ENCODE assay signal across 1 cellular context in genomic region chr19:52716578-52716977, GRCh38.
TF ChIP-seq lines count a peak whose summit lies in the region.

No MANE protein-coding gene starts in this region.

TF ChIP-seq in HepG2, 621 proteins besides CTCF, POLR2A, EP300 and RAD21 (continued from another document):
- TF ChIP-seq PRMT3 (CRISPR knock-in tag; IDR thresholded peaks at IDR 0.05; ENCODE audit: borderline replicate concordance, low read depth) (no peak), TFDP2 (CRISPR knock-in tag; IDR thresholded peaks at IDR 0.05) (no peak), ZNF644 (CRISPR knock-in tag; IDR thresholded peaks at IDR 0.05; ENCODE audit: low read depth) (no peak), PLSCR1 (CRISPR knock-in tag; IDR thresholded peaks at IDR 0.05; ENCODE audit: borderline replicate concordance) (no peak), ZFP90 (CRISPR knock-in tag; IDR thresholded peaks at IDR 0.05; ENCODE audit: borderline replicate concordance) (no peak), ATF5 (CRISPR knock-in tag; IDR thresholded peaks at IDR 0.05; ENCODE audit: low read depth) (no peak)
- TF ChIP-seq, protein P1, sequence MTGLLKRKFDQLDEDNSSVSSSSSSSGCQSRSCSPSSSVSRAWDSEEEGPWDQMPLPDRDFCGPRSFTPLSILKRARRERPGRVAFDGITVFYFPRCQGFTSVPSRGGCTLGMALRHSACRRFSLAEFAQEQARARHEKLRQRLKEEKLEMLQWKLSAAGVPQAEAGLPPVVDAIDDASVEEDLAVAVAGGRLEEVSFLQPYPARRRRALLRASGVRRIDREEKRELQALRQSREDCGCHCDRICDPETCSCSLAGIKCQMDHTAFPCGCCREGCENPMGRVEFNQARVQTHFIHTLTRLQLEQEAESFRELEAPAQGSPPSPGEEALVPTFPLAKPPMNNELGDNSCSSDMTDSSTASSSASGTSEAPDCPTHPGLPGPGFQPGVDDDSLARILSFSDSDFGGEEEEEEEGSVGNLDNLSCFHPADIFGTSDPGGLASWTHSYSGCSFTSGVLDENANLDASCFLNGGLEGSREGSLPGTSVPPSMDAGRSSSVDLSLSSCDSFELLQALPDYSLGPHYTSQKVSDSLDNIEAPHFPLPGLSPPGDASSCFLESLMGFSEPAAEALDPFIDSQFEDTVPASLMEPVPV (CRISPR knock-in tag; IDR thresholded peaks at IDR 0.05) = no peak
- TF ChIP-seq, protein P2, sequence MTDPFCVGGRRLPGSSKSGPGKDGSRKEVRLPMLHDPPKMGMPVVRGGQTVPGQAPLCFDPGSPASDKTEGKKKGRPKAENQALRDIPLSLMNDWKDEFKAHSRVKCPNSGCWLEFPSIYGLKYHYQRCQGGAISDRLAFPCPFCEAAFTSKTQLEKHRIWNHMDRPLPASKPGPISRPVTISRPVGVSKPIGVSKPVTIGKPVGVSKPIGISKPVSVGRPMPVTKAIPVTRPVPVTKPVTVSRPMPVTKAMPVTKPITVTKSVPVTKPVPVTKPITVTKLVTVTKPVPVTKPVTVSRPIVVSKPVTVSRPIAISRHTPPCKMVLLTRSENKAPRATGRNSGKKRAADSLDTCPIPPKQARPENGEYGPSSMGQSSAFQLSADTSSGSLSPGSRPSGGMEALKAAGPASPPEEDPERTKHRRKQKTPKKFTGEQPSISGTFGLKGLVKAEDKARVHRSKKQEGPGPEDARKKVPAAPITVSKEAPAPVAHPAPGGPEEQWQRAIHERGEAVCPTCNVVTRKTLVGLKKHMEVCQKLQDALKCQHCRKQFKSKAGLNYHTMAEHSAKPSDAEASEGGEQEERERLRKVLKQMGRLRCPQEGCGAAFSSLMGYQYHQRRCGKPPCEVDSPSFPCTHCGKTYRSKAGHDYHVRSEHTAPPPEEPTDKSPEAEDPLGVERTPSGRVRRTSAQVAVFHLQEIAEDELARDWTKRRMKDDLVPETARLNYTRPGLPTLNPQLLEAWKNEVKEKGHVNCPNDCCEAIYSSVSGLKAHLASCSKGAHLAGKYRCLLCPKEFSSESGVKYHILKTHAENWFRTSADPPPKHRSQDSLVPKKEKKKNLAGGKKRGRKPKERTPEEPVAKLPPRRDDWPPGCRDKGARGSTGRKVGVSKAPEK (CRISPR knock-in tag; IDR thresholded peaks at IDR 0.05; ENCODE audit: borderline replicate concordance) = no peak
